9 cellular contexts compared by ENCODE assay signal in genomic region chr3:27360113-27361078, GRCh38. TPM values are rescaled to one million over a fixed set of nuclear protein-coding genes. Genes with fewer than 3 reads are reported as not detected.
DNase-seq lines count a peak whose midpoint lies in the region; ATAC-seq and TF ChIP-seq lines count a peak whose summit lies in the region.
"Had no signal": no experiment of that assay in that cellular context is flagged by ENCODE, and none has a peak within 500 bp of the region (broad histone marks: within the 10 kb centered on the region; RNA-seq: fewer than 3 reads in every experiment).

No MANE protein-coding gene starts in this region.

- CTCF ChIA-PET in PC-9 (lab: Charles Lee) = interaction anchor here (0.6 kb wide), 1 partner anchor 107 kb away, joined by 3 read pairs; no protein-coding TSS in a partner anchor
- CTCF ChIA-PET in activated naive CD4-positive, alpha-beta T cell treated with anti-CD3 and anti-CD28 coated beads for 36 hours (lab: Charles Lee) = interaction anchor here (1.3 kb wide), 1 partner anchor 107 kb away, joined by 3 read pairs; no protein-coding TSS in a partner anchor

- no peaks in the 10 kb centered on the region for H3K79me1 ChIP-seq in mesenchymal stem cell (replicated peaks; ENCODE audit: low read length, poor library complexity, severe bottlenecking)

- no peak overlapping the region for H2AK5ac ChIP-seq in mesenchymal stem cell (ENCODE audit: low read length, severe bottlenecking)

- BruUV-seq in PC-9 (replicated peaks; lab: Mats Ljungman, UMichigan) = no TSS peak

- H4K8ac ChIP-seq in mesenchymal stem cell (ENCODE audit: low read length) = no peak overlapping the region

- no peak overlapping the region for H2BK5ac ChIP-seq in mesenchymal stem cell (ENCODE audit: low read depth, low read length, poor library complexity, severe bottlenecking)

- no peak overlapping the region for H3K23ac ChIP-seq in mesenchymal stem cell (ENCODE audit: low read length in 2 of 2)

- 53% methylated on average over 5 of the region's 7 CpGs for WGBS in mesenchymal stem cell
- 18 to 61% methylated on average over 7 of the region's 7 CpGs for WGBS in sigmoid colon, 2 donors

- H3K27me3 ChIP-seq in PC-9 (ENCODE audit: insufficient read depth, low read depth) (no peaks in the 10 kb centered on the region), mesenchymal stem cell (ENCODE audit: control insufficient read depth in 1 of 2, insufficient read depth in 1 of 2, low read length in 2 of 2) (no peaks in the 10 kb centered on the region), sigmoid colon (no peaks in the 10 kb centered on the region)
- H3K27me3 ChIP-seq: neutrophil had no signal

- peak; percentile 12 to 80 for DNase-seq in PC-9
- peak; percentile 33 for DNase-seq in mesenchymal stem cell
- no peak for DNase-seq in activated CD4-positive, alpha-beta T cell treated with anti-CD3 and anti-CD28 coated beads, Interleukin-2, amount 50 U/mL, for 4 hours
- no peak for DNase-seq in activated T-helper 1 cell treated with anti-CD3 and anti-CD28 coated beads, Interleukin-12 subunit alpha, Interleukin-12 subunit beta, Interleukin-2, Interleukin-4 antibody, amounts not matched to agents 30 ng/mL and 10 ng/mL and 1 ng/mL, durations not matched to agents 14 hours and 24 hours and 36 hours (ENCODE audit: low spot score)
- no peak for DNase-seq in activated naive CD4-positive, alpha-beta T cell treated with anti-CD3 and anti-CD28 coated beads for 36 hours
- DNase-seq in sigmoid colon = no peak

- H3K4me3 ChIP-seq in PC-9 (no peak overlapping the region), mesenchymal stem cell (ENCODE audit: insufficient read depth in 1 of 2, low read depth in 1 of 2, low read length in 2 of 2) (no peak overlapping the region), sigmoid colon (no peak overlapping the region)

- no peak overlapping the region for H4K91ac ChIP-seq in mesenchymal stem cell (ENCODE audit: low read length)

- no peak overlapping the region for H3K9ac ChIP-seq in mesenchymal stem cell (ENCODE audit: low read length)

- H3K36me3 ChIP-seq in PC-9 (ENCODE audit: low read depth) (no peaks in the 10 kb centered on the region), mesenchymal stem cell (ENCODE audit: control insufficient read depth in 1 of 2, insufficient read depth in 2 of 2, low read depth in 1 of 2, low read length in 2 of 2) (no peaks in the 10 kb centered on the region), sigmoid colon (no peaks in the 10 kb centered on the region)
- H3K36me3 ChIP-seq: neutrophil had no signal

- peaks cover 28% of the 10 kb centered on the region for H3K4me1 ChIP-seq in PC-9 (replicated peaks; ENCODE audit: insufficient read depth)
- peaks cover 1% of the 10 kb centered on the region for H3K4me1 ChIP-seq in mesenchymal stem cell (ENCODE audit: control insufficient read depth, insufficient read depth, low read depth, low read length)
- peaks cover 0 to 13% (median 3%) of the 10 kb centered on the region in 4 donors for H3K4me1 ChIP-seq in sigmoid colon

- H3K27ac ChIP-seq in PC-9 (peak overlapping the region; percentile 52), mesenchymal stem cell (ENCODE audit: low read length, poor library complexity, severe bottlenecking) (peak overlapping the region; percentile 7), sigmoid colon (peak overlapping the region in 2 of 4 donors; percentile 13 to 15)
- H3K27ac ChIP-seq: neutrophil had no signal

- H4K20me1 ChIP-seq in PC-9 (ENCODE audit: insufficient read depth) = no peaks in the 10 kb centered on the region

- H2BK120ac ChIP-seq in mesenchymal stem cell (ENCODE audit: low read depth, low read length) = no peak overlapping the region

- H3K18ac ChIP-seq in mesenchymal stem cell (ENCODE audit: low read depth in 1 of 2, low read length in 2 of 2) = peak overlapping the region in 1 of 2 experiments; percentile 16

- H3K4me3 Mint-ChIP-seq in activated T-helper 1 cell treated with anti-CD3 and anti-CD28 coated beads, Interleukin-12 subunit alpha, Interleukin-12 subunit beta, Interleukin-2, Interleukin-4 antibody, amounts not matched to agents 30 ng/mL and 10 ng/mL and 1 ng/mL, durations not matched to agents 14 hours and 24 hours and 36 hours = no peak overlapping the region
- H3K4me3 Mint-ChIP-seq in activated naive CD4-positive, alpha-beta T cell treated with anti-CD3 and anti-CD28 coated beads for 36 hours = no peak overlapping the region

- H3K9me3 ChIP-seq in PC-9 (ENCODE audit: insufficient read depth, low read depth) (no peaks in the 10 kb centered on the region), mesenchymal stem cell (ENCODE audit: control insufficient read depth, low read length) (no peaks in the 10 kb centered on the region), sigmoid colon (no peaks in the 10 kb centered on the region)
- H3K9me3 ChIP-seq: neutrophil had no signal

- H3K27ac Mint-ChIP-seq in activated T-helper 1 cell treated with anti-CD3 and anti-CD28 coated beads, Interleukin-12 subunit alpha, Interleukin-12 subunit beta, Interleukin-2, Interleukin-4 antibody, amounts not matched to agents 30 ng/mL and 10 ng/mL and 1 ng/mL, durations not matched to agents 14 hours and 24 hours and 36 hours = no peak overlapping the region
- H3K27ac Mint-ChIP-seq in activated naive CD4-positive, alpha-beta T cell treated with anti-CD3 and anti-CD28 coated beads for 36 hours = no peak overlapping the region

- no peaks in the 10 kb centered on the region for H3K36me3 Mint-ChIP-seq in activated T-helper 1 cell treated with anti-CD3 and anti-CD28 coated beads, Interleukin-12 subunit alpha, Interleukin-12 subunit beta, Interleukin-2, Interleukin-4 antibody, amounts not matched to agents 30 ng/mL and 10 ng/mL and 1 ng/mL, durations not matched to agents 14 hours and 24 hours and 36 hours (ENCODE audit: low read depth)
- H3K36me3 Mint-ChIP-seq in activated naive CD4-positive, alpha-beta T cell treated with anti-CD3 and anti-CD28 coated beads for 36 hours (ENCODE audit: low read depth) = no peaks in the 10 kb centered on the region

- H3K4ac ChIP-seq in mesenchymal stem cell (ENCODE audit: low read depth in 1 of 2, low read length in 2 of 2) = no peak overlapping the region

- peaks cover 24% of the 10 kb centered on the region for H3K4me1 Mint-ChIP-seq in activated T-helper 1 cell treated with anti-CD3 and anti-CD28 coated beads, Interleukin-12 subunit alpha, Interleukin-12 subunit beta, Interleukin-2, Interleukin-4 antibody, amounts not matched to agents 30 ng/mL and 10 ng/mL and 1 ng/mL, durations not matched to agents 14 hours and 24 hours and 36 hours (ENCODE audit: low read depth)
- peaks cover 15% of the 10 kb centered on the region for H3K4me1 Mint-ChIP-seq in activated naive CD4-positive, alpha-beta T cell treated with anti-CD3 and anti-CD28 coated beads for 36 hours (ENCODE audit: low read depth)

- peak overlapping the region; percentile 7; the same call in 1 of the 2 replicates for H2AFZ ChIP-seq in PC-9
- no peak overlapping the region for H2AFZ ChIP-seq in mesenchymal stem cell (ENCODE audit: low read depth, low read length)

- TF ChIP-seq CTCF in PC-9 (conservative IDR thresholded peaks at IDR 0.05) = no peak
- TF ChIP-seq CTCF in sigmoid colon (IDR thresholded peaks at IDR 0.05) = no peak

- H3K9me3 Mint-ChIP-seq in activated T-helper 1 cell treated with anti-CD3 and anti-CD28 coated beads, Interleukin-12 subunit alpha, Interleukin-12 subunit beta, Interleukin-2, Interleukin-4 antibody, amounts not matched to agents 30 ng/mL and 10 ng/mL and 1 ng/mL, durations not matched to agents 14 hours and 24 hours and 36 hours = no peaks in the 10 kb centered on the region
- H3K9me3 Mint-ChIP-seq in activated naive CD4-positive, alpha-beta T cell treated with anti-CD3 and anti-CD28 coated beads for 36 hours = no peaks in the 10 kb centered on the region

- H3K79me2 ChIP-seq in PC-9 (ENCODE audit: low read depth) = no peaks in the 10 kb centered on the region

- H3K14ac ChIP-seq in mesenchymal stem cell (ENCODE audit: low read length in 2 of 2) = no peak overlapping the region

- POLR2A ChIA-PET in PC-9 (lab: Charles Lee; ENCODE audit: unreplicated experiment) = no interaction called here

- TF ChIP-seq POLR2A in sigmoid colon (IDR thresholded peaks at IDR 0.05) = no peak

- peaks cover 5% of the 10 kb centered on the region; the same call in 1 of the 2 replicates for H3K9me2 ChIP-seq in PC-9 (ENCODE audit: insufficient read depth)

- peak overlapping the region; percentile 26 for H3K4me2 ChIP-seq in PC-9
- no peak overlapping the region for H3K4me2 ChIP-seq in mesenchymal stem cell (ENCODE audit: low read length, poor library complexity, severe bottlenecking)

- no peak for TF ChIP-seq EP300 in sigmoid colon (IDR thresholded peaks at IDR 0.05)

- peaks cover 18% of the 10 kb centered on the region for H3F3A ChIP-seq in PC-9 (ENCODE audit: insufficient read depth, low read depth)

- no peak overlapping the region for H2BK12ac ChIP-seq in mesenchymal stem cell (ENCODE audit: low read length in 2 of 2)

- ATAC-seq in GM19324 (IDR thresholded peaks at IDR 0.05; ENCODE audit: low FRiP score, unreplicated experiment) (peak; percentile 75), HG03196 (IDR thresholded peaks at IDR 0.05; ENCODE audit: unreplicated experiment) (peak; percentile 65)

- no peak overlapping the region for H2BK15ac ChIP-seq in mesenchymal stem cell (ENCODE audit: low read depth, poor library complexity, severe bottlenecking)

- H3K27me3 Mint-ChIP-seq in activated T-helper 1 cell treated with anti-CD3 and anti-CD28 coated beads, Interleukin-12 subunit alpha, Interleukin-12 subunit beta, Interleukin-2, Interleukin-4 antibody, amounts not matched to agents 30 ng/mL and 10 ng/mL and 1 ng/mL, durations not matched to agents 14 hours and 24 hours and 36 hours (ENCODE audit: insufficient read depth) = peaks cover 6% of the 10 kb centered on the region
- H3K27me3 Mint-ChIP-seq in activated naive CD4-positive, alpha-beta T cell treated with anti-CD3 and anti-CD28 coated beads for 36 hours (ENCODE audit: low read depth) = no peaks in the 10 kb centered on the region

- intact Hi-C loops in PC-9 (cut with micrococcal nuclease; ENCODE audit: unreplicated experiment) = no loop called here
- intact Hi-C loops in activated T-helper 1 cell treated with anti-CD3 and anti-CD28 coated beads, Interleukin-12 subunit alpha, Interleukin-12 subunit beta, Interleukin-2, Interleukin-4 antibody, amounts not matched to agents 30 ng/mL and 10 ng/mL and 1 ng/mL, durations not matched to agents 14 hours and 24 hours and 36 hours (cut with micrococcal nuclease) = no loop called here
- intact Hi-C loops in activated naive CD4-positive, alpha-beta T cell treated with anti-CD3 and anti-CD28 coated beads for 36 hours (cut with micrococcal nuclease) = loop anchor here (10.0 kb wide), 2 partner anchors 544 to 1576 kb away; partner anchors contain the start of gene NGLY1
- intact Hi-C loops in sigmoid colon (cut with DNase I) = no loop called here

RNA-seq across cellular contexts. Expression of gene NEK10, which starts 8.8 kb away (rescaled TPM):
- total RNA-seq in PC-9 (2021) = 1.7 and 4.3 TPM in 2 replicates
- 0.29 TPM for polyA plus RNA-seq in mesenchymal stem cell (2013, experiment 1 of 2)
- 0.48 TPM for polyA plus RNA-seq in mesenchymal stem cell (2013, experiment 2 of 2)
- 0.54 and 0.57 TPM in 2 replicates for total RNA-seq in activated T-helper 1 cell treated with anti-CD3 and anti-CD28 coated beads, Interleukin-12 subunit alpha, Interleukin-12 subunit beta, Interleukin-2, Interleukin-4 antibody, amounts not matched to agents 30 ng/mL and 10 ng/mL and 1 ng/mL, durations not matched to agents 14 hours and 24 hours and 36 hours
- total RNA-seq in activated naive CD4-positive, alpha-beta T cell treated with anti-CD3 and anti-CD28 coated beads for 36 hours = under 1 TPM; 0.07 to 0.26 TPM
- total RNA-seq in sigmoid colon = 10 to 100 TPM in 3 of 4 donors, 1 to 10 TPM in 1; 7.2 to 20.3 (median 14.0) TPM
- under 1 TPM in 1 of 3 donors, not detected in 2; 0.44 TPM for polyA plus RNA-seq in sigmoid colon

Comparison
In these comparisons a context has a peak if more than half of its experiments do, and no peak if none do; other contexts are left out.
1. DNase-seq: peak in PC-9 (2 of 2) and mesenchymal stem cell (single experiment); none in activated CD4-positive, alpha-beta T cell treated with anti-CD3 and anti-CD28 coated beads, Interleukin-2, amount 50 U/mL, for 4 hours (0 of 2), activated T-helper 1 cell treated with anti-CD3 and anti-CD28 coated beads, Interleukin-12 subunit alpha, Interleukin-12 subunit beta, Interleukin-2, Interleukin-4 antibody, amounts not matched to agents 30 ng/mL and 10 ng/mL and 1 ng/mL, durations not matched to agents 14 hours and 24 hours and 36 hours (single experiment), activated naive CD4-positive, alpha-beta T cell treated with anti-CD3 and anti-CD28 coated beads for 36 hours (single experiment) and sigmoid colon (single experiment).